ENCODE assay signal across 1 cellular context in the genomic region with DNA sequence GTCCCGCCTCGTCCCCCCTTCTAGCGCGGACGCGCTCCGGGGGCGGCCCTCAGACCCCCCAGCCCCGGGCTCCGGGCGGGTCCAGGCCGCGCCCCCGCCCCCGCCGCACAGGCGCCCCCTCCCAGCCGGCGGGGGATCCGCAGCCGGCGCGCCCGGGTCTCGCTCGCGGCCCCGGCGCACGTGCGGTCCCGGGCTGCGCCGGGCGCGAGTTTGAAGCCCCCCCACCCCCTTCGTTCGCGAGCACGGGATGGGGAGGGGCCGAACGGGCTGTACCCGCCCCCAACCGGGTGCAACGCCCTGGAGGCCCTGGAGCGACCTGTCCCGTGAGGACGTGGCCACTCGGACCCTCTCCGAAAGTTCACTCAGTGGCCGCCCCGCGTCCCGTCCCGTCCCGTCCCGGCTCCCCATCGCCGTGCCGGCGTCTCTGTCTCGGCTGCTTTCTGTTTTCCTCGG.
A peak's percentile ranks its signal among the peaks of the same experiment; 100 is the strongest.
TF ChIP-seq lines count a peak whose summit lies in the region.

No MANE protein-coding gene starts in this region.

TF ChIP-seq in WTC11, 78 proteins besides CTCF, POLR2A, EP300 and RAD21 (continued from another document):
- TF ChIP-seq, protein P1, sequence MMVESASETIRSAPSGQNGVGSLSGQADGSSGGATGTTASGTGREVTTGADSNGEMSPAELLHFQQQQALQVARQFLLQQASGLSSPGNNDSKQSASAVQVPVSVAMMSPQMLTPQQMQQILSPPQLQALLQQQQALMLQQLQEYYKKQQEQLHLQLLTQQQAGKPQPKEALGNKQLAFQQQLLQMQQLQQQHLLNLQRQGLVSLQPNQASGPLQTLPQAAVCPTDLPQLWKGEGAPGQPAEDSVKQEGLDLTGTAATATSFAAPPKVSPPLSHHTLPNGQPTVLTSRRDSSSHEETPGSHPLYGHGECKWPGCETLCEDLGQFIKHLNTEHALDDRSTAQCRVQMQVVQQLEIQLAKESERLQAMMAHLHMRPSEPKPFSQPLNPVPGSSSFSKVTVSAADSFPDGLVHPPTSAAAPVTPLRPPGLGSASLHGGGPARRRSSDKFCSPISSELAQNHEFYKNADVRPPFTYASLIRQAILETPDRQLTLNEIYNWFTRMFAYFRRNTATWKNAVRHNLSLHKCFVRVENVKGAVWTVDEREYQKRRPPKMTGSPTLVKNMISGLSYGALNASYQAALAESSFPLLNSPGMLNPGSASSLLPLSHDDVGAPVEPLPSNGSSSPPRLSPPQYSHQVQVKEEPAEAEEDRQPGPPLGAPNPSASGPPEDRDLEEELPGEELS (CRISPR knock-in tag; IDR thresholded peaks at IDR 0.05): 0 out of 2 replicates have a peak, but pooled peaks have one; percentile 30
- TF ChIP-seq JUN (CRISPR knock-in tag; IDR thresholded peaks at IDR 0.05): no peak
- TF ChIP-seq, protein P2, sequence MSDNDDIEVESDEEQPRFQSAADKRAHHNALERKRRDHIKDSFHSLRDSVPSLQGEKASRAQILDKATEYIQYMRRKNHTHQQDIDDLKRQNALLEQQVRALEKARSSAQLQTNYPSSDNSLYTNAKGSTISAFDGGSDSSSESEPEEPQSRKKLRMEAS (CRISPR knock-in tag; IDR thresholded peaks at IDR 0.05): peak; percentile 43; the same call in 1 of the 2 replicates
